8 cellular contexts compared by ENCODE assay signal in the genomic region with DNA sequence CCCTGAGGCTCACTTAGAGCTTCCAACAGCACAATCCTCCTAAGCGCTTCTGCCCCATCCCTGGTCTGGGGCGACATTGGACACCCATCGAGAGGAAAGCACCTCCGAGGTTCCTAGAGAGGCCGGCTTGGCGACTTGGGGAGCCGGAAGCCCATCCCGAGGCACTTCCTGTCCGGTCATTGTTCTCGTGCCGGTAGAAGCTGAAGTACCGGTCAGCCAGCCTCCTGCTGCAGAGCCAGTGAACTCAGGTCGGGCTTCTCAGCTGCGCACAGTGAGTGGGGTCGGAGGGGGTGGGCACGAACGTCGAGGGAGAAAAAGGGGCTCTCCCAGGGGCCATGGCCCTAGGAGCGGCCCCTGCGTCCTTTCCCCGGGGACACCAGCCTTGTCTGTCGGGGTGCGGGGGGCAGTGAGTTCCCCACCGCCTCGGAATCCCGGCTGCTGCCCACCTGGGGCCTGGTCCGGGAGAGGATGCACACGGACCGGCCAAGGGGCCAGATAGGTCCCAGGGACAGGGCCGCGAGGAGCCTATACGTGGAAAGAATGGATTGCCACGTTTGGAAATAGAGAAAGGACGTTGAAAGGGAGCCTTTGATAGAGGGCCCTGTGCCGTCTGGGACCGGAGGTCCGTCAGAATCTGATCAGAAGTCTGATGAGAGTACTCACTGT. TPM values are rescaled to one million over a fixed set of nuclear protein-coding genes. Genes with fewer than 3 reads are reported as not detected.
DNase-seq lines count a peak whose midpoint lies in the region; ATAC-seq and TF ChIP-seq lines count a peak whose summit lies in the region.

ZNF35 (plus strand) TSS at position 169 of the 666 bp plus-strand sequence. CDS start 2,336 bp downstream, outside the sequence.

- H3K36me3 ChIP-seq in fibroblast of lung (ENCODE audit: control insufficient read depth, insufficient read depth, low read length): peaks cover 8% of the 10 kb centered on the region
- H3K36me3 ChIP-seq in muscle layer of colon (ENCODE audit: insufficient read depth, low read length): peaks cover 25% of the 10 kb centered on the region
- H3K36me3 ChIP-seq in stomach: peaks cover 10 to 40% (median 31%) of the 10 kb centered on the region in 4 donors

- no peak for TF ChIP-seq EP300 in stomach (IDR thresholded peaks at IDR 0.05)

- peak within 1 kb of the TSS; percentile 82 for H3K27ac ChIP-seq in fibroblast of lung (ENCODE audit: insufficient read depth, low read length)
- H3K27ac ChIP-seq in muscle layer of colon (ENCODE audit: low read depth, low read length): peak within 1 kb of the TSS; percentile 54
- H3K27ac ChIP-seq in stomach: peak within 1 kb of the TSS; percentile 33 to 83 (median 68)

- H3K27me3 ChIP-seq in fibroblast of lung (ENCODE audit: control insufficient read depth, insufficient read depth, low read length): no peaks in the 10 kb centered on the region
- H3K27me3 ChIP-seq in muscle layer of colon (ENCODE audit: control insufficient read depth in 1 of 2, insufficient read depth in 2 of 2, low read length in 2 of 2): no peaks in the 10 kb centered on the region
- no peaks in the 10 kb centered on the region for H3K27me3 ChIP-seq in stomach

- H2AFZ ChIP-seq in fibroblast of lung (ENCODE audit: low read length): peak within 1 kb of the TSS; percentile 95

- no peaks in the 10 kb centered on the region for H4K20me1 ChIP-seq in fibroblast of lung (ENCODE audit: control insufficient read depth, extremely low read depth, insufficient read depth, low read length)

- peaks cover 61% of the 10 kb centered on the region for H3K36me3 Mint-ChIP-seq in activated CD8-positive, alpha-beta memory T cell treated with anti-CD3 and anti-CD28 coated beads, Interleukin-2, amount 10 ng/mL, durations not matched to agents 7 days and 5 days

- 1 to 3% (median 2%) methylated on average over 32 to 37 of the region's 37 CpGs for WGBS in stomach, 5 donors

- H3K4me3 Mint-ChIP-seq in activated CD8-positive, alpha-beta memory T cell treated with anti-CD3 and anti-CD28 coated beads, Interleukin-2, amount 10 ng/mL, durations not matched to agents 7 days and 5 days: peak within 1 kb of the TSS; percentile 77

- TF ChIP-seq POLR2A in GM19099 (IDR thresholded peaks at IDR 0.05; ENCODE audit: extremely low read depth, insufficient read length, low read depth) (peak; percentile 75), stomach (IDR thresholded peaks at IDR 0.05) (no peak)

- peaks cover 13% of the 10 kb centered on the region for H3K79me2 ChIP-seq in fibroblast of lung (ENCODE audit: control insufficient read depth, insufficient read depth, low read length)

- peaks cover 25% of the 10 kb centered on the region for H3K9me3 Mint-ChIP-seq in activated CD8-positive, alpha-beta memory T cell treated with anti-CD3 and anti-CD28 coated beads, Interleukin-2, amount 10 ng/mL, durations not matched to agents 7 days and 5 days (ENCODE audit: low read depth)

- H3K4me3 ChIP-seq in fibroblast of lung (replicated peaks in 1 of 4; ENCODE audit: control extremely low read depth in 1 of 4, insufficient read depth in 1 of 4, low read depth in 3 of 4, low read length in 4 of 4) (peak within 1 kb of the TSS; percentile 82 to 99 (median 93)), muscle layer of colon (ENCODE audit: low read depth in 1 of 2, low read length in 2 of 2) (peak within 1 kb of the TSS; percentile 75 to 93), stomach (peak within 1 kb of the TSS; percentile 84 to 94 (median 92))

- H3K4me2 ChIP-seq in fibroblast of lung (ENCODE audit: extremely low read depth, insufficient read depth, low read length): peak within 1 kb of the TSS; percentile 97

- H3K4me1 ChIP-seq in fibroblast of lung (ENCODE audit: control insufficient read depth, extremely low read depth, insufficient read depth, low read length): no peaks in the 10 kb centered on the region
- peaks cover 6% of the 10 kb centered on the region for H3K4me1 ChIP-seq in muscle layer of colon (ENCODE audit: insufficient read depth, low read length)
- peaks cover 0 to 19% (median 13%) of the 10 kb centered on the region in 4 donors for H3K4me1 ChIP-seq in stomach

- peaks cover 11% of the 10 kb centered on the region for H3K4me1 Mint-ChIP-seq in activated CD8-positive, alpha-beta memory T cell treated with anti-CD3 and anti-CD28 coated beads, Interleukin-2, amount 10 ng/mL, durations not matched to agents 7 days and 5 days

- CTCF ChIA-PET in activated CD8-positive, alpha-beta memory T cell treated with anti-CD3 and anti-CD28 coated beads, Interleukin-2, amount 10 ng/mL, durations not matched to agents 7 days and 5 days (lab: Charles Lee): no interaction called here

- TF ChIP-seq CTCF in fibroblast of lung (conservative IDR thresholded peaks at IDR 0.05 in 1 of 2, IDR thresholded peaks at IDR 0.05 in 1 of 2; ENCODE audit: low read depth in 1 of 2, low read length in 2 of 2) (no peak), stomach (IDR thresholded peaks at IDR 0.05) (no peak)

- H3K9ac ChIP-seq in fibroblast of lung (ENCODE audit: insufficient read depth, low read length): peak within 1 kb of the TSS; percentile 89
- H3K9ac ChIP-seq in muscle layer of colon (ENCODE audit: low read length): peak within 1 kb of the TSS; percentile 76

- DNase-seq in COLO668 (lab: John Stamatoyannopoulos, UW; ENCODE audit: unreplicated experiment) (peak; percentile 77), NCI-H510A (lab: John Stamatoyannopoulos, UW) (peak; percentile 43), fibroblast of lung (ENCODE audit: low read depth in 2 of 2) (peak; percentile 92 to 93), stomach (peak; percentile 75)
- peak; percentile 65 for DNase-seq in activated CD8-positive, alpha-beta memory T cell treated with anti-CD3 and anti-CD28 coated beads, Interleukin-2, amount 10 ng/mL, durations not matched to agents 7 days and 5 days

- H3K9me3 ChIP-seq in fibroblast of lung (ENCODE audit: control insufficient read depth, insufficient read depth, low read depth, low read length): no peaks in the 10 kb centered on the region
- no peaks in the 10 kb centered on the region for H3K9me3 ChIP-seq in muscle layer of colon (ENCODE audit: low read length)
- H3K9me3 ChIP-seq in stomach: peaks cover 3 to 21% (median 12%) of the 10 kb centered on the region in 4 donors

- H3K27ac Mint-ChIP-seq in activated CD8-positive, alpha-beta memory T cell treated with anti-CD3 and anti-CD28 coated beads, Interleukin-2, amount 10 ng/mL, durations not matched to agents 7 days and 5 days: peak within 1 kb of the TSS; percentile 72

- ATAC-seq in HG03280 (IDR thresholded peaks at IDR 0.05; ENCODE audit: unreplicated experiment): peak; percentile 96
- peak; percentile 81 for ATAC-seq in activated CD8-positive, alpha-beta memory T cell treated with anti-CD3 and anti-CD28 coated beads, Interleukin-2, amount 10 ng/mL, durations not matched to agents 7 days and 5 days

- intact Hi-C loops in stomach (cut with DNase I; ENCODE audit: low total_unique reads): no loop called here

- no peaks in the 10 kb centered on the region for H3K27me3 Mint-ChIP-seq in activated CD8-positive, alpha-beta memory T cell treated with anti-CD3 and anti-CD28 coated beads, Interleukin-2, amount 10 ng/mL, durations not matched to agents 7 days and 5 days

RNA-seq across cellular contexts. Expression of gene ZNF35, which starts in this region (rescaled TPM):
- total RNA-seq in activated CD8-positive, alpha-beta memory T cell treated with anti-CD3 and anti-CD28 coated beads, Interleukin-2, amount 10 ng/mL, durations not matched to agents 7 days and 5 days: 1 to 10 TPM; 4.8 to 6.2 TPM
- total RNA-seq in fibroblast of lung (9.8 and 11.2 TPM in 2 replicates), stomach (10 to 100 TPM in 2 of 5 donors, 1 to 10 TPM in 3; 2.3 to 23.7 (median 4.3) TPM)
- polyA plus RNA-seq in fibroblast of lung (6.9 and 8.0 TPM in 2 replicates), stomach (1 to 10 TPM; 2.1 to 5.0 (median 4.4) TPM)
- 4.8 and 5.7 TPM in 2 replicates for polyA plus RNA-seq in fibroblast of lung (2012)
- 0.16 and 1.3 TPM in 2 replicates for polyA minus RNA-seq in fibroblast of lung (ENCODE audit: low replicate concordance)

Comparison
In these comparisons a context has a peak if more than half of its experiments do, and no peak if none do; other contexts are left out.
1. Peak in every context shown above with its lines: DNase-seq, ATAC-seq, H3K4me3 ChIP-seq and H3K27ac ChIP-seq.